ENCODE assay signal across 12 cellular contexts in the genomic region with DNA sequence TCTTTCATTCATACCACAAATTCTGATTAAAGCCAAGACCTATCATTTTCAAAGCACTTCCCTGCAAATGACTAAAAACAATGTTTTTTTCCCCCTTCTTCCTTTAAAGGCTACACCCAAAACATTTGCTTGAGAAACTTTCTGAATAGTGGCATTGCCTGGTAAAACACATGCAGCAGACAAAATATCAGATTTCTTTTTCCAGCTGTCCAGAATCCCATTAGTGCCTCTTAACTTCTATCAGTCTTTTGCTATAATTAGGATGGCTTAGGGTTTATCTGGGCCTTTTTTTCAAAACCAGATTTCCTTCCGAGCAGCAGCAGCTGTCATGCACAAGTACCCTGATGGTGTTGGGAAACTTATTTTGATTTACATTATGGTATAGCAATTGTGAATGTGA. TPM values are rescaled to one million over a fixed set of nuclear protein-coding genes. Genes with fewer than 3 reads are reported as not detected.
DNase-seq lines count a peak whose midpoint lies in the region; ATAC-seq and TF ChIP-seq lines count a peak whose summit lies in the region.
"Had no signal": no experiment of that assay in that cellular context is flagged by ENCODE, and none has a peak within 500 bp of the region (broad histone marks: within the 10 kb centered on the region; RNA-seq: fewer than 3 reads in every experiment).

No MANE protein-coding gene starts in this region.

- peak overlapping the region; percentile 45 to 67 for H3K4me3 ChIP-seq in SK-N-SH (ENCODE audit: low read depth in 2 of 2, low read length in 1 of 2)
- H3K4me3 ChIP-seq in fibroblast of the aortic adventitia (ENCODE audit: low read depth, low read length), result peak overlapping the region; percentile 48
- H3K4me3 ChIP-seq in psoas muscle, result peak overlapping the region; percentile 64
- H3K4me3 ChIP-seq: lower lobe of right lung had no signal

- peaks cover 20 to 31% of the 10 kb centered on the region in 2 experiments; a peak in 3 of 4 replicates for H3K4me1 ChIP-seq in SK-N-SH (ENCODE audit: control insufficient read depth in 1 of 2, insufficient read depth in 2 of 2, low read depth in 1 of 2, low read length in 1 of 2)
- H3K4me1 ChIP-seq in psoas muscle, result peaks cover 24% of the 10 kb centered on the region
- H3K4me1 ChIP-seq: lower lobe of right lung had no signal

- H4K20me1 ChIP-seq in SK-N-SH (ENCODE audit: insufficient read depth), result no peaks in the 10 kb centered on the region

- intact Hi-C loops in psoas muscle (cut with DNase I), result loop anchor here in 1 of 2 donors (5.0 kb wide), 1 partner anchor 36 kb away; no protein-coding TSS in a partner anchor

- H3K36me3 ChIP-seq in SK-N-SH (replicated peaks in 1 of 2; ENCODE audit: control insufficient read depth in 1 of 2, insufficient read depth in 2 of 2, low read length in 1 of 2) (peaks cover 0 to 3% of the 10 kb centered on the region in 2 experiments), psoas muscle (ENCODE audit: insufficient read depth in 1 of 2, low read depth in 1 of 2) (no peaks in the 10 kb centered on the region)
- H3K36me3 ChIP-seq: lower lobe of right lung had no signal

- WGBS in SK-N-SH (ENCODE audit: low lambda C conversion rate), result 14% methylated on average over 1 of the region's 1 CpG
- WGBS in psoas muscle, 3 donors, result 9 to 22% (median 14%) methylated on average over 1 of the region's 1 CpG

- CTCF ChIA-PET in SK-N-SH (lab: Yijun Ruan, JAX), result no interaction called here

- DNase-seq in SK-N-SH, result peak; percentile 35
- DNase-seq in NCI-H524 treated with DMSO at 0.1 percent for 48 hours (lab: John Stamatoyannopoulos, UW), result peak; percentile 98
- peak; percentile 49 for DNase-seq in fibroblast of the aortic adventitia (ENCODE audit: low read depth)
- DNase-seq in psoas muscle, result no peak
- DNase-seq in activated naive CD4-positive, alpha-beta T cell (lab: John Stamatoyannopoulos, UW), result no peak
- DNase-seq: lower lobe of right lung, NCI-H2029 treated with DMSO at 0.1 percent for 48 hours, SW 1271 had no signal

- TF ChIP-seq CTCF in SK-N-SH (IDR thresholded peaks at IDR 0.05) (no peak), fibroblast of the aortic adventitia (IDR thresholded peaks at IDR 0.05; ENCODE audit: insufficient read depth, low read length) (no peak), psoas muscle (IDR thresholded peaks at IDR 0.05) (no peak)

- H3K9ac ChIP-seq in SK-N-SH, result peak overlapping the region; percentile 82

- no peaks in the 10 kb centered on the region for H3K9me2 ChIP-seq in SK-N-SH

- H3K79me2 ChIP-seq in SK-N-SH (ENCODE audit: insufficient read depth), result peaks cover 54% of the 10 kb centered on the region

- POLR2A ChIA-PET in SK-N-SH (lab: Yijun Ruan, JAX), result no interaction called here

- H2AFZ ChIP-seq in SK-N-SH (ENCODE audit: low read depth), result peak overlapping the region; percentile 49

- H3K27ac ChIP-seq in SK-N-SH (ENCODE audit: low read depth in 2 of 2, low read length in 1 of 2), result peak overlapping the region; percentile 85 to 95
- peak overlapping the region; percentile 92 for H3K27ac ChIP-seq in psoas muscle
- H3K27ac ChIP-seq: lower lobe of right lung had no signal

- H3K9me3 ChIP-seq in SK-N-SH (no peaks in the 10 kb centered on the region), psoas muscle (no peaks in the 10 kb centered on the region)
- H3K9me3 ChIP-seq: lower lobe of right lung had no signal

- ATAC-seq in SK-N-SH treated with all-trans-retinoic acid at 6 μM for 48 hours (no peak), psoas muscle (peak in 1 of 4 donors; percentile 14), GM21576 (IDR thresholded peaks at IDR 0.05; ENCODE audit: unreplicated experiment) (no peak), GM18517 (IDR thresholded peaks at IDR 0.05; ENCODE audit: unreplicated experiment) (no peak)
- ATAC-seq: lower lobe of right lung had no signal

- TF ChIP-seq EP300 in SK-N-SH (IDR thresholded peaks at IDR 0.05; ENCODE audit: borderline replicate concordance in 1 of 2, low read depth in 1 of 2, low read length in 1 of 2), result peak in 1 of 2 experiments; percentile 67; a peak in 2 of 4 replicates

- no peak for TF ChIP-seq RAD21 in SK-N-SH (IDR thresholded peaks at IDR 0.05; ENCODE audit: low read length)

- peak overlapping the region; percentile 84 for H3K4me2 ChIP-seq in SK-N-SH

- H3K27me3 ChIP-seq in SK-N-SH (ENCODE audit: insufficient read depth), result no peaks in the 10 kb centered on the region
- H3K27me3 ChIP-seq in psoas muscle (ENCODE audit: insufficient read depth in 3 of 3, low read length in 2 of 3), result no peaks in the 10 kb centered on the region

- H3F3A ChIP-seq in SK-N-SH (replicated peaks; ENCODE audit: insufficient read depth), result peaks cover 53% of the 10 kb centered on the region

TF ChIP-seq in SK-N-SH, 30 proteins besides CTCF, POLR2A, EP300 and RAD21:
- 0 out of 2 replicates have a peak, but pooled peaks have one; percentile 7 for TF ChIP-seq TCF12 (IDR thresholded peaks at IDR 0.05)
- TF ChIP-seq, protein P1, sequence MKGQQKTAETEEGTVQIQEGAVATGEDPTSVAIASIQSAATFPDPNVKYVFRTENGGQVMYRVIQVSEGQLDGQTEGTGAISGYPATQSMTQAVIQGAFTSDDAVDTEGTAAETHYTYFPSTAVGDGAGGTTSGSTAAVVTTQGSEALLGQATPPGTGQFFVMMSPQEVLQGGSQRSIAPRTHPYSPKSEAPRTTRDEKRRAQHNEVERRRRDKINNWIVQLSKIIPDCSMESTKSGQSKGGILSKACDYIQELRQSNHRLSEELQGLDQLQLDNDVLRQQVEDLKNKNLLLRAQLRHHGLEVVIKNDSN (IDR thresholded peaks at IDR 0.05; ENCODE audit: borderline replicate concordance, low read depth), result no peak
- TF ChIP-seq, protein P2, sequence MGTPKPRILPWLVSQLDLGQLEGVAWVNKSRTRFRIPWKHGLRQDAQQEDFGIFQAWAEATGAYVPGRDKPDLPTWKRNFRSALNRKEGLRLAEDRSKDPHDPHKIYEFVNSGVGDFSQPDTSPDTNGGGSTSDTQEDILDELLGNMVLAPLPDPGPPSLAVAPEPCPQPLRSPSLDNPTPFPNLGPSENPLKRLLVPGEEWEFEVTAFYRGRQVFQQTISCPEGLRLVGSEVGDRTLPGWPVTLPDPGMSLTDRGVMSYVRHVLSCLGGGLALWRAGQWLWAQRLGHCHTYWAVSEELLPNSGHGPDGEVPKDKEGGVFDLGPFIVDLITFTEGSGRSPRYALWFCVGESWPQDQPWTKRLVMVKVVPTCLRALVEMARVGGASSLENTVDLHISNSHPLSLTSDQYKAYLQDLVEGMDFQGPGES (IDR thresholded peaks at IDR 0.05; ENCODE audit: low read depth, low read length), result no peak

TF ChIP-seq in SK-N-SH treated with all-trans-retinoic acid at 6 μM for 48 hours, 23 proteins besides CTCF, POLR2A, EP300 and RAD21 (continues in another document):
- TF ChIP-seq ZFP30 (CRISPR knock-in tag; IDR thresholded peaks at IDR 0.05) (no peak), OSR1 (CRISPR knock-in tag; IDR thresholded peaks at IDR 0.05) (no peak), PPARA (CRISPR knock-in tag; IDR thresholded peaks at IDR 0.05; ENCODE audit: borderline replicate concordance) (no peak), TOX (CRISPR knock-in tag; IDR thresholded peaks at IDR 0.05; ENCODE audit: borderline replicate concordance) (no peak), SNAI2 (CRISPR knock-in tag; IDR thresholded peaks at IDR 0.05) (no peak), RARB (CRISPR knock-in tag; IDR thresholded peaks at IDR 0.05) (no peak), ZFP3 (CRISPR knock-in tag; IDR thresholded peaks at IDR 0.05) (no peak), BACH2 (CRISPR knock-in tag; IDR thresholded peaks at IDR 0.05; ENCODE audit: borderline replicate concordance) (no peak), TCF4 (CRISPR knock-in tag; IDR thresholded peaks at IDR 0.05; ENCODE audit: borderline replicate concordance) (no peak), ZNF70 (CRISPR knock-in tag; IDR thresholded peaks at IDR 0.05) (no peak)
- TF ChIP-seq, protein P3, sequence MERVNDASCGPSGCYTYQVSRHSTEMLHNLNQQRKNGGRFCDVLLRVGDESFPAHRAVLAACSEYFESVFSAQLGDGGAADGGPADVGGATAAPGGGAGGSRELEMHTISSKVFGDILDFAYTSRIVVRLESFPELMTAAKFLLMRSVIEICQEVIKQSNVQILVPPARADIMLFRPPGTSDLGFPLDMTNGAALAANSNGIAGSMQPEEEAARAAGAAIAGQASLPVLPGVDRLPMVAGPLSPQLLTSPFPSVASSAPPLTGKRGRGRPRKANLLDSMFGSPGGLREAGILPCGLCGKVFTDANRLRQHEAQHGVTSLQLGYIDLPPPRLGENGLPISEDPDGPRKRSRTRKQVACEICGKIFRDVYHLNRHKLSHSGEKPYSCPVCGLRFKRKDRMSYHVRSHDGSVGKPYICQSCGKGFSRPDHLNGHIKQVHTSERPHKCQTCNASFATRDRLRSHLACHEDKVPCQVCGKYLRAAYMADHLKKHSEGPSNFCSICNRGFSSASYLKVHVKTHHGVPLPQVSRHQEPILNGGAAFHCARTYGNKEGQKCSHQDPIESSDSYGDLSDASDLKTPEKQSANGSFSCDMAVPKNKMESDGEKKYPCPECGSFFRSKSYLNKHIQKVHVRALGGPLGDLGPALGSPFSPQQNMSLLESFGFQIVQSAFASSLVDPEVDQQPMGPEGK (CRISPR knock-in tag; IDR thresholded peaks at IDR 0.05; ENCODE audit: borderline replicate concordance), result no peak
- TF ChIP-seq, protein P4, sequence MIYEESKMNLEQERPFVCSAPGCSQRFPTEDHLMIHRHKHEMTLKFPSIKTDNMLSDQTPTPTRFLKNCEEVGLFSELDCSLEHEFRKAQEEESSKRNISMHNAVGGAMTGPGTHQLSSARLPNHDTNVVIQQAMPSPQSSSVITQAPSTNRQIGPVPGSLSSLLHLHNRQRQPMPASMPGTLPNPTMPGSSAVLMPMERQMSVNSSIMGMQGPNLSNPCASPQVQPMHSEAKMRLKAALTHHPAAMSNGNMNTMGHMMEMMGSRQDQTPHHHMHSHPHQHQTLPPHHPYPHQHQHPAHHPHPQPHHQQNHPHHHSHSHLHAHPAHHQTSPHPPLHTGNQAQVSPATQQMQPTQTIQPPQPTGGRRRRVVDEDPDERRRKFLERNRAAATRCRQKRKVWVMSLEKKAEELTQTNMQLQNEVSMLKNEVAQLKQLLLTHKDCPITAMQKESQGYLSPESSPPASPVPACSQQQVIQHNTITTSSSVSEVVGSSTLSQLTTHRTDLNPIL (CRISPR knock-in tag; IDR thresholded peaks at IDR 0.05; ENCODE audit: low read depth), result no peak

RNA-seq across cellular contexts. Expression of a gene that starts 50.6 kb away (rescaled TPM):
- polyA plus RNA-seq in SK-N-SH (2012; rRNA removed), result 8.9 and 17.5 TPM in 2 replicates
- 5.1 and 5.2 TPM in 2 replicates for polyA plus RNA-seq in SK-N-SH (2012; cell fraction: cytosol; rRNA removed)
- polyA plus RNA-seq in SK-N-SH (2012; cell fraction: nucleus; rRNA removed), result 34.0 and 60.6 TPM in 2 replicates
- total RNA-seq in fibroblast of the aortic adventitia (ENCODE audit: low replicate concordance), result 8.8 and 26.4 TPM in 2 replicates
- total RNA-seq in psoas muscle, result 100 to 1,000 TPM in 1 of 4 donors, 10 to 100 TPM in 3; 53.8 to 108 (median 63.4) TPM
- polyA plus RNA-seq in psoas muscle, result 10 to 100 TPM in 2 of 3 donors, 1 to 10 TPM in 1; 9.6 to 34.1 (median 22.0) TPM
- total RNA-seq: endothelial cell of umbilical vein, lower lobe of right lung had no signal
- polyA plus RNA-seq: endothelial cell of umbilical vein had no signal

Comparison
In these comparisons a context has a peak if more than half of its experiments do, and no peak if none do; other contexts are left out.
1. DNase-seq: peak in SK-N-SH (single experiment), NCI-H524 treated with DMSO at 0.1 percent for 48 hours (single experiment) and fibroblast of the aortic adventitia (single experiment); none in psoas muscle (0 of 2) and activated naive CD4-positive, alpha-beta T cell (0 of 4).
2. Peak in every context shown above with its lines, with median percentiles within 50 percentile points of each other: H3K4me3 ChIP-seq.